In the genomic region with DNA sequence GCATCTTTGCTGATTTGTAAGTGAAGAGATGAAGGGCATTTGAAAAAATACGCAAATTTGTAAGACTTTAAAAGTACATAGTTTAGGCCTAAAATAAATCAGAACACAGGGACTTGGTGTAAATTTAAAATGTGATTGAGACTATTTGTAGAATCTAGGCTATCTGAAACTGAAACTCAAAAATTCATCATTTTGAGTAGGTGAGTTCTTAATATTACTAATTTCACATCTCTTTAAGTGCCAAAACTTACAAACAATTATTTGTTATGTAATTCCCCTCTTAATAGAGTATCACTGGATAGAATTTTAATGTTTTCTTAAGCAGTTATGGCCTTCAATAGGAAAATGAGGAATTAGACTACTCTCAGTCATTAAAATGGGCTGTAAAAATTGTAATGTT, we compare ENCODE assay signal across 20 cellular contexts. TPM values are rescaled to one million over a fixed set of nuclear protein-coding genes. Genes with fewer than 3 reads are reported as not detected.
DNase-seq lines count a peak whose midpoint lies in the region; ATAC-seq and TF ChIP-seq lines count a peak whose summit lies in the region.
"Had no signal": no experiment of that assay in that cellular context is flagged by ENCODE, and none has a peak within 500 bp of the region (broad histone marks: within the 10 kb centered on the region; RNA-seq: fewer than 3 reads in every experiment).

No MANE protein-coding gene starts in this region.

- no peaks in the 10 kb centered on the region for H3K27me3 ChIP-seq in MM.1S (replicated peaks; ENCODE audit: insufficient read depth, low read length)
- H3K27me3 ChIP-seq in ascending aorta = no peaks in the 10 kb centered on the region
- no peaks in the 10 kb centered on the region for H3K27me3 ChIP-seq in aorta (ENCODE audit: control insufficient read depth in 1 of 2, insufficient read depth in 2 of 2, low read length in 1 of 2)

- H3K9me3 ChIP-seq in MM.1S (replicated peaks; ENCODE audit: insufficient read depth, low read length) (no peaks in the 10 kb centered on the region), ascending aorta (no peaks in the 10 kb centered on the region), aorta (ENCODE audit: control insufficient read depth, low read length) (no peaks in the 10 kb centered on the region)
- H3K9me3 ChIP-seq: SK-N-SH had no signal

- no peaks in the 10 kb centered on the region for H4K20me1 ChIP-seq in MM.1S (ENCODE audit: insufficient read depth, low read length)

- peak; percentile 49 for DNase-seq in MM.1S
- DNase-seq in omental fat pad (ENCODE audit: low spot score) = no peak
- no peak for DNase-seq in ascending aorta (ENCODE audit: low spot score in 2 of 2)
- no peak for DNase-seq in kidney tubule cell (ENCODE audit: low spot score)
- no peak for DNase-seq in aorta
- DNase-seq: activated CD4-positive, alpha-beta T cell treated with anti-CD3 and anti-CD28 coated beads, Interleukin-2, amount 50 U/mL, for 1 hour; activated naive CD8-positive, alpha-beta T cell treated with anti-CD3 and anti-CD28 coated beads, Interleukin-2, amount 50 U/mL, for 24 hours; activated T-cell treated with anti-CD3 and anti-CD28 coated beads, Interleukin-2, amount 50 U/mL, for 24 hours; caudate nucleus; DMS153; effector memory CD4-positive, alpha-beta T cell; hippocampal formation; PC-9; SK-N-SH had no signal

- H3K9ac ChIP-seq in MM.1S (ENCODE audit: low read length) = no peak overlapping the region
- H3K9ac ChIP-seq: parathyroid adenoma, SK-N-SH had no signal

- H3K4me3 ChIP-seq in MM.1S (ENCODE audit: low read length) (peak overlapping the region; percentile 10; the same call in 1 of the 2 replicates), ascending aorta (no peak overlapping the region), aorta (ENCODE audit: low read length in 2 of 2) (no peak overlapping the region)
- H3K4me3 ChIP-seq: PC-9, skin epidermis had no signal

- H3K27ac ChIP-seq in MM.1S (ENCODE audit: low read length) (peak overlapping the region; percentile 5; the same call in 1 of the 2 replicates), ascending aorta (no peak overlapping the region), aorta (ENCODE audit: low read depth in 1 of 2, low read length in 2 of 2) (no peak overlapping the region)
- H3K27ac ChIP-seq: parathyroid adenoma, PC-9, skin epidermis had no signal

- no peaks in the 10 kb centered on the region for H3K9me2 ChIP-seq in MM.1S (replicated peaks; ENCODE audit: insufficient read depth, low read length)
- H3K9me2 ChIP-seq: SK-N-SH had no signal

- H3K4me1 ChIP-seq in MM.1S (ENCODE audit: low read length) = peaks cover 48% of the 10 kb centered on the region
- H3K4me1 ChIP-seq in ascending aorta = no peaks in the 10 kb centered on the region
- no peaks in the 10 kb centered on the region for H3K4me1 ChIP-seq in aorta (ENCODE audit: control insufficient read depth in 1 of 2, insufficient read depth in 2 of 2, low read length in 2 of 2)
- H3K4me1 ChIP-seq: parathyroid adenoma had no signal

- TF ChIP-seq CTCF in MM.1S (IDR thresholded peaks at IDR 0.05; ENCODE audit: low read length) (no peak), omental fat pad (IDR thresholded peaks at IDR 0.05) (no peak), ascending aorta (IDR thresholded peaks at IDR 0.05) (no peak)

- H3K36me3 ChIP-seq in MM.1S (replicated peaks; ENCODE audit: insufficient read depth, low read length) = no peaks in the 10 kb centered on the region
- H3K36me3 ChIP-seq in ascending aorta = peaks cover 38 to 73% of the 10 kb centered on the region in 2 donors
- H3K36me3 ChIP-seq in aorta (ENCODE audit: control insufficient read depth in 1 of 2, insufficient read depth in 2 of 2, low read length in 1 of 2) = peaks cover 0 to 5% of the 10 kb centered on the region in 2 donors

- H3K79me2 ChIP-seq in MM.1S (ENCODE audit: low read length) = no peaks in the 10 kb centered on the region
- H3K79me2 ChIP-seq: parathyroid adenoma had no signal

- ATAC-seq in GM18858 (IDR thresholded peaks at IDR 0.05; ENCODE audit: unreplicated experiment) = peak; percentile 69
- peak; percentile 47 for ATAC-seq in GM21423 (IDR thresholded peaks at IDR 0.05; ENCODE audit: unreplicated experiment)
- ATAC-seq in HG02973 (IDR thresholded peaks at IDR 0.05; ENCODE audit: unreplicated experiment) = peak; percentile 70
- ATAC-seq in omental fat pad (ENCODE audit: low FRiP score) = no peak
- no peak for ATAC-seq in aorta (ENCODE audit: low FRiP score)
- ATAC-seq: activated naive CD8-positive, alpha-beta T cell treated with anti-CD3 and anti-CD28 coated beads, Interleukin-2, amount 50 U/mL, for 24 hours had no signal

- WGBS in aorta, 2 donors = 89 to 100% methylated on average over 1 of the region's 1 CpG

- intact Hi-C loops in ascending aorta (cut with DNase I) (no loop called here), aorta (cut with DNase I) (no loop called here)

- H3F3A ChIP-seq in MM.1S (ENCODE audit: insufficient read depth, low read length) = peaks cover 27% of the 10 kb centered on the region

- no peak overlapping the region for H2AFZ ChIP-seq in MM.1S (ENCODE audit: low read length)
- H2AFZ ChIP-seq: parathyroid adenoma, PC-9 had no signal

- peak overlapping the region; percentile 58 for H3K4me2 ChIP-seq in MM.1S (ENCODE audit: low read depth, low read length)
- H3K4me2 ChIP-seq: PC-9, SK-N-SH had no signal

RNA-seq across cellular contexts. Expression of a gene that starts 14.0 kb away (rescaled TPM):
- total RNA-seq in omental fat pad (under 1 TPM in 1 of 4 donors, not detected in 3; 0.84 TPM), ascending aorta (not detected), aorta (under 1 TPM; 0.10 to 0.15 TPM)
- under 1 TPM in 1 of 2 donors, not detected in 1; 0.03 TPM for polyA plus RNA-seq in aorta
- total RNA-seq: LHCN-M2, PC-9 had no signal
- polyA plus RNA-seq: SK-N-SH had no signal

RNA-seq across cellular contexts. Expression of a gene that starts 20.0 kb away (rescaled TPM):
- total RNA-seq in omental fat pad = 10 to 100 TPM; 14.9 to 22.9 (median 20.3) TPM
- total RNA-seq in ascending aorta = 38.2 TPM
- 10 to 100 TPM; 20.7 to 28.2 TPM for total RNA-seq in aorta
- polyA plus RNA-seq in aorta = 10 to 100 TPM; 15.6 to 20.3 TPM

RNA-seq across cellular contexts. Expression of a gene that starts 48.8 kb away (rescaled TPM):
- total RNA-seq in omental fat pad = 100 to 1,000 TPM in 3 of 4 donors, 10 to 100 TPM in 1; 67.1 to 123 (median 109) TPM
- total RNA-seq in ascending aorta = 42.9 TPM
- total RNA-seq in aorta = 10 to 100 TPM; 43.2 to 47.4 TPM
- 10 to 100 TPM; 21.7 to 30.9 TPM for polyA plus RNA-seq in aorta

Comparison
In these comparisons a context has a peak if more than half of its experiments do, and no peak if none do; other contexts are left out.
1. ATAC-seq: peak in GM18858 (single experiment), GM21423 (single experiment) and HG02973 (single experiment); none in omental fat pad (single experiment) and aorta (single experiment).